ENCODE assay signal across 1 cellular context in the genomic region with DNA sequence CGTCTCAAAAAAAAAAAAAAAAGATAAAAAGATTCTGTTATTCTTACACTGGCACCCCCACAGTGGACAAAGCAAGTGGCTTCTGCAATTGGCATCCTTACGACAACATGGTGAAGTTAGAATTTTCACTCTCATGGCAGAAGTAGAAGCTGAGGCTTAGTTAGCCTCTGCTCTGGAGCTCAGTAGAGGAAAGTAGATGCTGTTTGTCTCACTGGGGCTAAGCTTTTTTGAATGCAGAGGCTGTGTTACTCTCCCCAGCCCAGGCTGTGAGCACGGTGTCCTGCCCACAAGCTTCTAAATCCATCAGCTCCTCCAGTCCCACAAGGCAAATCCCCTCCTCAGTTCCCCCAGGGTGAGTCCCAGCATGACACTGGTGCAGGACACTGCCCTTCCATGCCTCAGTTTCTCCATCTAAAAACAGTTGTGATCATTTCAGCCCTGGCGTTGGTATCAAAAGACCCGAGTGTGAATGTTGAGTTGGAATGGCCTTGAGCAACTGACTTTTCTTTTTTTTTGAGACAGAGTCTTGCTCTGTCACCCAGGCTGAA.
TF ChIP-seq lines count a peak whose summit lies in the region.

No MANE protein-coding gene starts in this region.

TF ChIP-seq in GM12878, 131 proteins besides CTCF, POLR2A, EP300 and RAD21:
- no peak for TF ChIP-seq FOXK2 (IDR thresholded peaks at IDR 0.05)
- no peak for TF ChIP-seq NFYA (IDR thresholded peaks at IDR 0.05; ENCODE audit: borderline replicate concordance, low read depth, low read length)
- no peak for TF ChIP-seq NBN (IDR thresholded peaks at IDR 0.05)
- peak; percentile 11; the same call in 1 of the 2 replicates for TF ChIP-seq BACH1 (IDR thresholded peaks at IDR 0.05; ENCODE audit: borderline replicate concordance)
- no peak for TF ChIP-seq ZBED1 (IDR thresholded peaks at IDR 0.05; ENCODE audit: borderline replicate concordance)
- peak; percentile 64; the same call in 1 of the 2 replicates for TF ChIP-seq POLR2AphosphoS5 (IDR thresholded peaks at IDR 0.05; ENCODE audit: low read length)
- no peak for TF ChIP-seq CREB1 (IDR thresholded peaks at IDR 0.05; ENCODE audit: low read depth)
- TF ChIP-seq, protein P1, sequence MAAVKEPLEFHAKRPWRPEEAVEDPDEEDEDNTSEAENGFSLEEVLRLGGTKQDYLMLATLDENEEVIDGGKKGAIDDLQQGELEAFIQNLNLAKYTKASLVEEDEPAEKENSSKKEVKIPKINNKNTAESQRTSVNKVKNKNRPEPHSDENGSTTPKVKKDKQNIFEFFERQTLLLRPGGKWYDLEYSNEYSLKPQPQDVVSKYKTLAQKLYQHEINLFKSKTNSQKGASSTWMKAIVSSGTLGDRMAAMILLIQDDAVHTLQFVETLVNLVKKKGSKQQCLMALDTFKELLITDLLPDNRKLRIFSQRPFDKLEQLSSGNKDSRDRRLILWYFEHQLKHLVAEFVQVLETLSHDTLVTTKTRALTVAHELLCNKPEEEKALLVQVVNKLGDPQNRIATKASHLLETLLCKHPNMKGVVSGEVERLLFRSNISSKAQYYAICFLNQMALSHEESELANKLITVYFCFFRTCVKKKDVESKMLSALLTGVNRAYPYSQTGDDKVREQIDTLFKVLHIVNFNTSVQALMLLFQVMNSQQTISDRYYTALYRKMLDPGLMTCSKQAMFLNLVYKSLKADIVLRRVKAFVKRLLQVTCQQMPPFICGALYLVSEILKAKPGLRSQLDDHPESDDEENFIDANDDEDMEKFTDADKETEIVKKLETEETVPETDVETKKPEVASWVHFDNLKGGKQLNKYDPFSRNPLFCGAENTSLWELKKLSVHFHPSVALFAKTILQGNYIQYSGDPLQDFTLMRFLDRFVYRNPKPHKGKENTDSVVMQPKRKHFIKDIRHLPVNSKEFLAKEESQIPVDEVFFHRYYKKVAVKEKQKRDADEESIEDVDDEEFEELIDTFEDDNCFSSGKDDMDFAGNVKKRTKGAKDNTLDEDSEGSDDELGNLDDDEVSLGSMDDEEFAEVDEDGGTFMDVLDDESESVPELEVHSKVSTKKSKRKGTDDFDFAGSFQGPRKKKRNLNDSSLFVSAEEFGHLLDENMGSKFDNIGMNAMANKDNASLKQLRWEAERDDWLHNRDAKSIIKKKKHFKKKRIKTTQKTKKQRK (IDR thresholded peaks at IDR 0.05; ENCODE audit: low read depth, low read length): no peak
- TF ChIP-seq SRF (IDR thresholded peaks at IDR 0.05; ENCODE audit: low read depth in 2 of 2, low read length in 2 of 2): no peak
- no peak for TF ChIP-seq TBL1XR1 (IDR thresholded peaks at IDR 0.05; ENCODE audit: low read depth, low read length)
- TF ChIP-seq REST (IDR thresholded peaks at IDR 0.05; ENCODE audit: low read depth, low read length): no peak
- TF ChIP-seq HDAC2 (IDR thresholded peaks at IDR 0.05): no peak
- no peak for TF ChIP-seq ZNF592 (IDR thresholded peaks at IDR 0.05)
- TF ChIP-seq E4F1 (IDR thresholded peaks at IDR 0.05; ENCODE audit: borderline replicate concordance, partially characterized antibody): no peak
- TF ChIP-seq KLF5 (IDR thresholded peaks at IDR 0.05; ENCODE audit: partially characterized antibody): no peak
- TF ChIP-seq HDGF (IDR thresholded peaks at IDR 0.05): no peak
- TF ChIP-seq POLR2AphosphoS2 (IDR thresholded peaks at IDR 0.05; ENCODE audit: low read depth, low read length): peak; percentile 84
- TF ChIP-seq HCFC1 (IDR thresholded peaks at IDR 0.05; ENCODE audit: low read length): no peak
- TF ChIP-seq, protein P2, sequence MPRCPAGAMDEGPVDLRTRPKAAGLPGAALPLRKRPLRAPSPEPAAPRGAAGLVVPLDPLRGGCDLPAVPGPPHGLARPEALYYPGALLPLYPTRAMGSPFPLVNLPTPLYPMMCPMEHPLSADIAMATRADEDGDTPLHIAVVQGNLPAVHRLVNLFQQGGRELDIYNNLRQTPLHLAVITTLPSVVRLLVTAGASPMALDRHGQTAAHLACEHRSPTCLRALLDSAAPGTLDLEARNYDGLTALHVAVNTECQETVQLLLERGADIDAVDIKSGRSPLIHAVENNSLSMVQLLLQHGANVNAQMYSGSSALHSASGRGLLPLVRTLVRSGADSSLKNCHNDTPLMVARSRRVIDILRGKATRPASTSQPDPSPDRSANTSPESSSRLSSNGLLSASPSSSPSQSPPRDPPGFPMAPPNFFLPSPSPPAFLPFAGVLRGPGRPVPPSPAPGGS (IDR thresholded peaks at IDR 0.05; ENCODE audit: borderline replicate concordance, insufficient read depth, low read depth, low read length, poor library complexity, severe bottlenecking): peak; percentile 46
TF ChIP-seq in GM12878: peak in this region for 4.
